In genomic region chr17:71885662-71886061, GRCh38 we compare ENCODE assay signal across 25 cellular contexts.
"Had no signal": no experiment of that assay in that cellular context is flagged by ENCODE, and none has a peak within 500 bp of the region (broad histone marks: within the 10 kb centered on the region; RNA-seq: fewer than 3 reads in every experiment).

No MANE protein-coding gene starts in this region.

- H3K4me2 ChIP-seq: PC-9 had no signal

- H3K27me3 Mint-ChIP-seq: activated B cell treated with CpG ODN at 0.5 μM for 24 hours; activated CD4-positive, alpha-beta T cell treated with anti-CD3 and anti-CD28 coated beads, Interleukin-2, amount 10 ng/mL, durations not matched to agents 24 days and 14 days; activated naive CD8-positive, alpha-beta T cell treated with anti-CD3 and anti-CD28 coated beads, Interleukin-2, amount 50 U/mL, for 24 hours; central memory CD8-positive, alpha-beta T cell; T-helper 17 cell had no signal

- H2AFZ ChIP-seq: PC-9 had no signal

- H3K9me3 ChIP-seq: MG63 had no signal

- H3K9me3 Mint-ChIP-seq: activated CD4-positive, alpha-beta T cell treated with anti-CD3 and anti-CD28 coated beads, Interleukin-2, amount 10 ng/mL, durations not matched to agents 24 days and 14 days; activated naive CD8-positive, alpha-beta T cell treated with anti-CD3 and anti-CD28 coated beads, Interleukin-2, amount 50 U/mL, for 24 hours had no signal

- H3K4me3 Mint-ChIP-seq: activated B cell treated with CpG ODN at 0.5 μM for 24 hours; activated CD4-positive, alpha-beta T cell treated with anti-CD3 and anti-CD28 coated beads, Interleukin-2, amount 10 ng/mL, durations not matched to agents 24 days and 14 days; activated naive CD8-positive, alpha-beta T cell treated with anti-CD3 and anti-CD28 coated beads, Interleukin-2, amount 50 U/mL, for 24 hours; activated T-cell treated with anti-CD3 and anti-CD28 coated beads, Interleukin-2, amount 50 U/mL, for 4 hours; brain; central memory CD8-positive, alpha-beta T cell; T-helper 17 cell had no signal

- DNase-seq: activated B cell treated with CpG ODN at 0.5 μM for 24 hours; activated CD4-positive, alpha-beta T cell treated with anti-CD3 and anti-CD28 coated beads for 1 hour; activated CD4-positive, alpha-beta T cell treated with anti-CD3 and anti-CD28 coated beads, Interleukin-2, amount 10 ng/mL, durations not matched to agents 24 days and 14 days; activated CD4-positive, alpha-beta T cell treated with anti-CD3 and anti-CD28 coated beads, Interleukin-2, amount 50 U/mL, for 48 hours; activated CD8-positive, alpha-beta memory T cell treated with anti-CD3 and anti-CD28 coated beads for 24 hours; activated effector memory CD4-positive, alpha-beta T cell treated with anti-CD3 and anti-CD28 coated beads, Interleukin-2, amount 50 U/mL, for 16 hours; activated naive CD4-positive, alpha-beta T cell treated with Interleukin-2 at 50 U/mL for 16 hours; activated naive CD8-positive, alpha-beta T cell treated with anti-CD3 and anti-CD28 coated beads, Interleukin-2, amount 50 U/mL, for 24 hours; activated T-cell treated with anti-CD3 and anti-CD28 coated beads, Interleukin-2, amount 50 U/mL, for 4 hours; amniotic stem cell; MG63; NCI-H1105; NCI-H1436 treated with DMSO at 0.1 percent for 48 hours; NCI-H187; NCI-H2081; NCI-H446; NCI-H524; PC-9; SIG-M5; T-helper 17 cell; T-helper 9 cell had no signal

- ATAC-seq: activated naive CD4-positive, alpha-beta T cell treated with anti-CD3 and anti-CD28 coated beads, Interleukin-2, amount 50 U/mL, for 72 hours; activated naive CD8-positive, alpha-beta T cell treated with anti-CD3 and anti-CD28 coated beads, Interleukin-2, amount 50 U/mL, for 24 hours; activated T-cell treated with anti-CD3 and anti-CD28 coated beads, Interleukin-2, amount 50 U/mL, for 4 hours; T-helper 17 cell had no signal

- H3K36me3 ChIP-seq: MG63 had no signal

- H3K4me1 Mint-ChIP-seq: activated B cell treated with CpG ODN at 0.5 μM for 24 hours; activated CD4-positive, alpha-beta T cell treated with anti-CD3 and anti-CD28 coated beads, Interleukin-2, amount 10 ng/mL, durations not matched to agents 24 days and 14 days; activated naive CD8-positive, alpha-beta T cell treated with anti-CD3 and anti-CD28 coated beads, Interleukin-2, amount 50 U/mL, for 24 hours; central memory CD8-positive, alpha-beta T cell; T-helper 17 cell had no signal

- H3K27ac ChIP-seq: PC-9 had no signal

- FAIRE-seq: astrocyte had no signal

- H3K4me3 ChIP-seq: MG63, PC-9 had no signal

- H3K27ac Mint-ChIP-seq: activated B cell treated with CpG ODN at 0.5 μM for 24 hours; activated CD4-positive, alpha-beta T cell treated with anti-CD3 and anti-CD28 coated beads, Interleukin-2, amount 10 ng/mL, durations not matched to agents 24 days and 14 days; activated naive CD4-positive, alpha-beta T cell treated with anti-CD3 and anti-CD28 coated beads, Interleukin-2, amount 50 U/mL, for 72 hours; activated naive CD8-positive, alpha-beta T cell treated with anti-CD3 and anti-CD28 coated beads, Interleukin-2, amount 50 U/mL, for 24 hours; brain; T-helper 17 cell had no signal

- H3K36me3 Mint-ChIP-seq: activated naive CD4-positive, alpha-beta T cell treated with anti-CD3 and anti-CD28 coated beads, Interleukin-2, amount 50 U/mL, for 72 hours; brain had no signal
